In genomic region chr3:81270603-81271371, GRCh38 we compare ENCODE assay signal across 11 cellular contexts.
DNase-seq lines count a peak whose midpoint lies in the region; ATAC-seq and TF ChIP-seq lines count a peak whose summit lies in the region.
"Had no signal": no experiment of that assay in that cellular context is flagged by ENCODE, and none has a peak within 500 bp of the region (broad histone marks: within the 10 kb centered on the region; RNA-seq: fewer than 3 reads in every experiment).

No MANE protein-coding gene starts in this region.

- ATAC-seq in GM18498 (IDR thresholded peaks at IDR 0.05; ENCODE audit: unreplicated experiment) (peak; percentile 88), GM21367 (IDR thresholded peaks at IDR 0.05; ENCODE audit: unreplicated experiment) (peak; percentile 82), HG02970 (IDR thresholded peaks at IDR 0.05; ENCODE audit: low FRiP score, unreplicated experiment) (peak; percentile 99), HG03558 (IDR thresholded peaks at IDR 0.05; ENCODE audit: extremely low read depth, unreplicated experiment) (peak; percentile 97), upper lobe of right lung (no peak)
- ATAC-seq: naive thymus-derived CD8-positive, alpha-beta T cell had no signal

- intact Hi-C loops in posterior cingulate gyrus (cut with DNase I) (no loop called here), upper lobe of right lung (cut with DNase I) (no loop called here)

- no peak for TF ChIP-seq POLR2A in Peyer's patch (IDR thresholded peaks at IDR 0.05)

- TF ChIP-seq CTCF in Peyer's patch (IDR thresholded peaks at IDR 0.05) (no peak), upper lobe of right lung (IDR thresholded peaks at IDR 0.05) (no peak)

- H3K4me1 ChIP-seq in Peyer's patch: no peaks in the 10 kb centered on the region
- no peaks in the 10 kb centered on the region for H3K4me1 ChIP-seq in upper lobe of right lung

- H3K27me3 ChIP-seq in Peyer's patch (no peaks in the 10 kb centered on the region), upper lobe of right lung (no peaks in the 10 kb centered on the region)
- H3K27me3 ChIP-seq: MG63 had no signal

- H3K36me3 ChIP-seq in Peyer's patch: no peaks in the 10 kb centered on the region
- H3K36me3 ChIP-seq in upper lobe of right lung: no peaks in the 10 kb centered on the region
- H3K36me3 ChIP-seq: MG63 had no signal

- DNase-seq in NCI-H748 (lab: John Stamatoyannopoulos, UW; ENCODE audit: unreplicated experiment) (no peak), Peyer's patch (no peak), posterior cingulate gyrus (no peak), upper lobe of right lung (no peak)
- DNase-seq: DMS53; MG63; naive thymus-derived CD8-positive, alpha-beta T cell had no signal

- H3K4me3 ChIP-seq in Peyer's patch (no peak overlapping the region), upper lobe of right lung (no peak overlapping the region)
- H3K4me3 ChIP-seq: MG63 had no signal

- H3K27ac ChIP-seq in Peyer's patch (no peak overlapping the region), upper lobe of right lung (no peak overlapping the region)

- H3K9me3 ChIP-seq in Peyer's patch: no peaks in the 10 kb centered on the region
- no peaks in the 10 kb centered on the region for H3K9me3 ChIP-seq in upper lobe of right lung
- H3K9me3 ChIP-seq: MG63 had no signal
